In the genomic region with DNA sequence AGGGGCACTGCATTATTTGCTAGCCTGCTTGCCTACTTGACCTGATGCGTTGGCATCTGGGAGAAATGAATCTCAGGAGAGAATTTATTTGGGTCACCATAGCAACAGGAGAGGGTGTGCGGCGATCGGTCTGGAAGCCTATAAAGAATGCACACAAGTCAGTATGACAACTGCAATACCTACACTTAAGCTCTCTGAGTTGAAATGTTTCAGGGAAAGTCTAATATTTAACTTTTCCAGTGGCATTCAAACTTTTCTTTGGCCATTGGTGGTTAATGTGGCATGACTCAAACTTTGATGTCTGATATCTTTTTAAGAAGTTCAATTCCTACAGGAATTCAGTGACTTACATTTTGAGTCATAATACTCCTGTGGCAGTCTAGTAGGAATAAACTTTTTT, we compare ENCODE assay signal across 21 cellular contexts.
DNase-seq lines count a peak whose midpoint lies in the region; ATAC-seq and TF ChIP-seq lines count a peak whose summit lies in the region.
"Had no signal": no experiment of that assay in that cellular context is flagged by ENCODE, and none has a peak within 500 bp of the region (broad histone marks: within the 10 kb centered on the region; RNA-seq: fewer than 3 reads in every experiment).

No MANE protein-coding gene starts in this region.

- no peaks in the 10 kb centered on the region for H3K27me3 Mint-ChIP-seq in activated CD8-positive, alpha-beta T cell treated with anti-CD3 and anti-CD28 coated beads, Interleukin-2, amount 10 ng/mL, durations not matched to agents 7 days and 5 days (ENCODE audit: low read depth)

- H3K36me3 ChIP-seq in kidney epithelial cell (ENCODE audit: control insufficient read depth, insufficient read depth, low read length) (no peaks in the 10 kb centered on the region), neuron (ENCODE audit: insufficient read depth, low read length) (no peaks in the 10 kb centered on the region)
- H3K36me3 ChIP-seq: Peyer's patch, SJCRH30 had no signal

- peaks cover 17% of the 10 kb centered on the region for H3K4me1 ChIP-seq in neuron (ENCODE audit: insufficient read depth, low read length)
- H3K4me1 ChIP-seq: Peyer's patch, SJCRH30 had no signal

- no peaks in the 10 kb centered on the region for H3K27me3 ChIP-seq in kidney epithelial cell (ENCODE audit: control insufficient read depth, insufficient read depth, low read length)
- H3K27me3 ChIP-seq in neuron (ENCODE audit: insufficient read depth, low read length): no peaks in the 10 kb centered on the region
- H3K27me3 ChIP-seq: Peyer's patch, SJCRH30 had no signal

- TF ChIP-seq CTCF in kidney epithelial cell (IDR thresholded peaks at IDR 0.05; ENCODE audit: insufficient read depth, low read length, poor library complexity, severe bottlenecking): no peak

- peaks cover 3% of the 10 kb centered on the region for H3K9me3 ChIP-seq in neuron (ENCODE audit: low read length)
- H3K9me3 ChIP-seq: Peyer's patch, SJCRH30 had no signal

- no peaks in the 10 kb centered on the region for H3K9me3 Mint-ChIP-seq in activated CD8-positive, alpha-beta T cell treated with anti-CD3 and anti-CD28 coated beads, Interleukin-2, amount 10 ng/mL, durations not matched to agents 7 days and 5 days (ENCODE audit: insufficient read depth)

- H3K36me3 Mint-ChIP-seq in activated CD8-positive, alpha-beta T cell treated with anti-CD3 and anti-CD28 coated beads, Interleukin-2, amount 10 ng/mL, durations not matched to agents 7 days and 5 days (ENCODE audit: low read depth): no peaks in the 10 kb centered on the region

- no peak overlapping the region for H3K4me3 Mint-ChIP-seq in activated CD8-positive, alpha-beta T cell treated with anti-CD3 and anti-CD28 coated beads, Interleukin-2, amount 10 ng/mL, durations not matched to agents 7 days and 5 days
- H3K4me3 Mint-ChIP-seq: IgD-negative memory B cell had no signal

- POLR2A ChIA-PET in activated CD8-positive, alpha-beta T cell treated with anti-CD3 and anti-CD28 coated beads, Interleukin-2, amount 10 ng/mL, durations not matched to agents 7 days and 5 days (lab: Charles Lee): no interaction called here

- no peak for ATAC-seq in activated CD8-positive, alpha-beta T cell treated with anti-CD3 and anti-CD28 coated beads, Interleukin-2, amount 10 ng/mL, durations not matched to agents 7 days and 5 days

- H3K27ac Mint-ChIP-seq in activated CD8-positive, alpha-beta T cell treated with anti-CD3 and anti-CD28 coated beads, Interleukin-2, amount 10 ng/mL, durations not matched to agents 7 days and 5 days: no peak overlapping the region
- H3K27ac Mint-ChIP-seq: IgD-negative memory B cell had no signal

- no peak overlapping the region for H3K4me3 ChIP-seq in kidney epithelial cell (ENCODE audit: low read depth, low read length)
- H3K4me3 ChIP-seq in neuron (ENCODE audit: low read length): no peak overlapping the region
- H3K4me3 ChIP-seq: Peyer's patch, SJCRH30 had no signal

- H3K4me1 Mint-ChIP-seq in activated CD8-positive, alpha-beta T cell treated with anti-CD3 and anti-CD28 coated beads, Interleukin-2, amount 10 ng/mL, durations not matched to agents 7 days and 5 days (ENCODE audit: low read depth): no peaks in the 10 kb centered on the region

- CTCF ChIA-PET in activated CD8-positive, alpha-beta T cell treated with anti-CD3 and anti-CD28 coated beads, Interleukin-2, amount 10 ng/mL, durations not matched to agents 7 days and 5 days (lab: Charles Lee): no interaction called here

- H2AFZ ChIP-seq in neuron (ENCODE audit: low read depth, low read length): peak overlapping the region; percentile 15

- peak; percentile 5 for DNase-seq in NCI-H748 (lab: John Stamatoyannopoulos, UW; ENCODE audit: unreplicated experiment)
- DNase-seq in NCI-H748 treated with DMSO at 0.1 percent for 48 hours (lab: John Stamatoyannopoulos, UW): no peak
- DNase-seq in kidney epithelial cell (ENCODE audit: low read depth): peak; percentile 77
- no peak for DNase-seq in effector CD4-positive, alpha-beta T cell
- no peak for DNase-seq in activated CD8-positive, alpha-beta T cell treated with anti-CD3 and anti-CD28 coated beads, Interleukin-2, amount 10 ng/mL, durations not matched to agents 7 days and 5 days
- DNase-seq in OCI-M2 (lab: John Stamatoyannopoulos, UW; ENCODE audit: unreplicated experiment): no peak
- DNase-seq: 8988T; AML-193; C1 segment of cervical spinal cord; EL; GF-D8; Karpas-422; MV-4-11; NCI-H1105 treated with DMSO at 0.1 percent for 48 hours; NCI-H2029 treated with DMSO at 0.1 percent for 48 hours; NCI-H69; NK-92 treated with Interleukin-12 subunit alpha and Interleukin-12 subunit beta, amount 100 ng/mL, for 24 hours; Peyer's patch; SJCRH30 had no signal

Comparison
In these comparisons a context has a peak if more than half of its experiments do, and no peak if none do; other contexts are left out.
1. DNase-seq: peak in NCI-H748 (single experiment) and kidney epithelial cell (single experiment); none in NCI-H748 treated with DMSO at 0.1 percent for 48 hours (single experiment), effector CD4-positive, alpha-beta T cell (single experiment), activated CD8-positive, alpha-beta T cell treated with anti-CD3 and anti-CD28 coated beads, Interleukin-2, amount 10 ng/mL, durations not matched to agents 7 days and 5 days (single experiment) and OCI-M2 (single experiment).